26 cellular contexts compared by ENCODE assay signal in the genomic region with DNA sequence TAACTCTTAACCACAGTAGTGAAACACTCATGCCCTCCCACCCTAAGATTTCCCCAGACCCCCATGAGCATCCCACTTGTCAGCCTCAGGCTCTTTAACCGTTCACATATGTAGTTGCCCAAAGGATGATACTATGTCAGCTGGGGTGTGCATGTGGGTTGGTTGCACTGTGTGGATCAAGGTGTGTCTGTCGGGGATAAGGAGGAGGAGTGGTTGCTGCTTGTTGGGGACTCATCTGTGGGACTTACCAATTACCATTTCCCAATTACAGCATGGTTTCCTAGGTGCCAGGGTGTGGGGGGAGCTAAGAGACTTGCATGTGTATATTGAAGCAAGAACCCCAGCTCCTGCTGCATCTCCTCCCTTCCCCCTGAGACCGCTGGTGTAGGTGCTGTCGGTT. TPM values are rescaled to one million over a fixed set of nuclear protein-coding genes. Genes with fewer than 3 reads are reported as not detected.
DNase-seq lines count a peak whose midpoint lies in the region; ATAC-seq and TF ChIP-seq lines count a peak whose summit lies in the region.
"Had no signal": no experiment of that assay in that cellular context is flagged by ENCODE, and none has a peak within 500 bp of the region (broad histone marks: within the 10 kb centered on the region; RNA-seq: fewer than 3 reads in every experiment).

No MANE protein-coding gene starts in this region.

- H3K36me3 ChIP-seq in cardiac muscle cell (no peaks in the 10 kb centered on the region), left ventricle myocardium inferior (no peaks in the 10 kb centered on the region), upper lobe of right lung (no peaks in the 10 kb centered on the region), body of pancreas (replicated peaks in 1 of 2; ENCODE audit: insufficient read depth in 1 of 2, low read depth in 2 of 2) (no peaks in the 10 kb centered on the region)
- H3K36me3 ChIP-seq: BE2C, BLaER1 had no signal

- ATAC-seq in Right ventricle myocardium inferior, result no peak
- ATAC-seq in left ventricle myocardium superior, result peak; percentile 20
- peak; percentile 28 for ATAC-seq in upper lobe of right lung
- no peak for ATAC-seq in body of pancreas
- no peak for ATAC-seq in HG03097 (IDR thresholded peaks at IDR 0.05; ENCODE audit: low FRiP score, unreplicated experiment)
- ATAC-seq: GM12878 had no signal

- no peak for TF ChIP-seq CTCF in cardiac muscle cell (IDR thresholded peaks at IDR 0.05; ENCODE audit: low read depth, low read length)
- no peak for TF ChIP-seq CTCF in left ventricle myocardium inferior (IDR thresholded peaks at IDR 0.05; ENCODE audit: borderline replicate concordance)
- TF ChIP-seq CTCF in upper lobe of right lung (IDR thresholded peaks at IDR 0.05), result no peak
- no peak for TF ChIP-seq CTCF in body of pancreas (IDR thresholded peaks at IDR 0.05)

- H3K4me1 ChIP-seq in cardiac muscle cell (ENCODE audit: low read depth) (peaks cover 23% of the 10 kb centered on the region), left ventricle myocardium inferior (peaks cover 74% of the 10 kb centered on the region), upper lobe of right lung (peaks cover 13% of the 10 kb centered on the region), body of pancreas (no peaks in the 10 kb centered on the region)
- H3K4me1 ChIP-seq: BE2C, BLaER1 had no signal

- H3K27ac ChIP-seq in cardiac muscle cell, result peak overlapping the region; percentile 36
- peak overlapping the region; percentile 43 for H3K27ac ChIP-seq in left ventricle myocardium inferior (replicated peaks)
- no peak overlapping the region for H3K27ac ChIP-seq in upper lobe of right lung
- H3K27ac ChIP-seq in body of pancreas, result no peak overlapping the region
- H3K27ac ChIP-seq: BLaER1 had no signal

- WGBS in body of pancreas, 2 donors, result 71 to 80% methylated on average over 4 of the region's 4 CpGs

- H3K9me3 ChIP-seq in cardiac muscle cell (ENCODE audit: low read depth) (no peaks in the 10 kb centered on the region), left ventricle myocardium inferior (replicated peaks) (no peaks in the 10 kb centered on the region), upper lobe of right lung (no peaks in the 10 kb centered on the region), body of pancreas (no peaks in the 10 kb centered on the region)
- H3K9me3 ChIP-seq: BE2C had no signal

- no peak for DNase-seq in cardiac muscle cell (ENCODE audit: low read depth in 1 of 2, low spot score in 1 of 2)
- no peak for DNase-seq in cardiac septum (ENCODE audit: low spot score)
- no peak for DNase-seq in left ventricle myocardium inferior
- DNase-seq in Right ventricle myocardium inferior (ENCODE audit: missing footprints), result no peak
- DNase-seq in left ventricle myocardium superior, result no peak
- no peak for DNase-seq in upper lobe of right lung
- no peak for DNase-seq in body of pancreas
- DNase-seq: 8988T; ACHN; BE2C; C1 segment of cervical spinal cord; CD4-positive, alpha-beta memory T cell; CD4-positive, CD25-positive, alpha-beta regulatory T cell; CD8-positive, alpha-beta memory T cell; COR-L47; DMS 273 treated with DMSO at 0.1 percent for 48 hours; DMS153; DMS53; DMS79; DND-41; EL; GDM1 had no signal

- TF ChIP-seq POLR2A in body of pancreas (IDR thresholded peaks at IDR 0.05), result no peak

- H3K27me3 ChIP-seq in cardiac muscle cell (no peaks in the 10 kb centered on the region), left ventricle myocardium inferior (ENCODE audit: low read depth) (no peaks in the 10 kb centered on the region), upper lobe of right lung (no peaks in the 10 kb centered on the region), body of pancreas (no peaks in the 10 kb centered on the region)
- H3K27me3 ChIP-seq: BE2C, BLaER1 had no signal

- intact Hi-C loops in cardiac septum (cut with DNase I), result no loop called here
- intact Hi-C loops in left ventricle myocardium inferior (cut with micrococcal nuclease), result no loop called here
- intact Hi-C loops in Right ventricle myocardium inferior (cut with DNase I), result no loop called here
- intact Hi-C loops in left ventricle myocardium superior (cut with micrococcal nuclease), result no loop called here
- intact Hi-C loops in upper lobe of right lung (cut with DNase I), result no loop called here
- intact Hi-C loops in body of pancreas (cut with DNase I), result no loop called here

- H3K4me3 ChIP-seq in cardiac muscle cell (no peak overlapping the region), left ventricle myocardium inferior (no peak overlapping the region), upper lobe of right lung (no peak overlapping the region), body of pancreas (no peak overlapping the region)
- H3K4me3 ChIP-seq: BLaER1, GM12878 had no signal

RNA-seq across cellular contexts. Expression of gene CELF2, which starts 48.8 kb away (rescaled TPM):
- total RNA-seq in cardiac muscle cell (51.3 and 82.7 TPM in 2 replicates), cardiac septum (67.5 TPM), left ventricle myocardium inferior (74.9 TPM), Right ventricle myocardium inferior (71.2 TPM), left ventricle myocardium superior (68.3 TPM), upper lobe of right lung (110 TPM), body of pancreas (10 to 100 TPM; 10.4 to 11.2 TPM)
- 66.9 and 115 TPM in 2 replicates for polyA plus RNA-seq in cardiac muscle cell
- total RNA-seq: A673 had no signal

Comparison
In these comparisons a context has a peak if more than half of its experiments do, and no peak if none do; other contexts are left out.
1. ATAC-seq: peak in left ventricle myocardium superior (single experiment) and upper lobe of right lung (single experiment); none in Right ventricle myocardium inferior (single experiment), body of pancreas (single experiment) and HG03097 (single experiment).
2. H3K27ac ChIP-seq: peak in cardiac muscle cell (single experiment) and left ventricle myocardium inferior (single experiment); none in upper lobe of right lung (single experiment) and body of pancreas (0 of 4).